ENCODE assay signal across 8 cellular contexts in the genomic region with DNA sequence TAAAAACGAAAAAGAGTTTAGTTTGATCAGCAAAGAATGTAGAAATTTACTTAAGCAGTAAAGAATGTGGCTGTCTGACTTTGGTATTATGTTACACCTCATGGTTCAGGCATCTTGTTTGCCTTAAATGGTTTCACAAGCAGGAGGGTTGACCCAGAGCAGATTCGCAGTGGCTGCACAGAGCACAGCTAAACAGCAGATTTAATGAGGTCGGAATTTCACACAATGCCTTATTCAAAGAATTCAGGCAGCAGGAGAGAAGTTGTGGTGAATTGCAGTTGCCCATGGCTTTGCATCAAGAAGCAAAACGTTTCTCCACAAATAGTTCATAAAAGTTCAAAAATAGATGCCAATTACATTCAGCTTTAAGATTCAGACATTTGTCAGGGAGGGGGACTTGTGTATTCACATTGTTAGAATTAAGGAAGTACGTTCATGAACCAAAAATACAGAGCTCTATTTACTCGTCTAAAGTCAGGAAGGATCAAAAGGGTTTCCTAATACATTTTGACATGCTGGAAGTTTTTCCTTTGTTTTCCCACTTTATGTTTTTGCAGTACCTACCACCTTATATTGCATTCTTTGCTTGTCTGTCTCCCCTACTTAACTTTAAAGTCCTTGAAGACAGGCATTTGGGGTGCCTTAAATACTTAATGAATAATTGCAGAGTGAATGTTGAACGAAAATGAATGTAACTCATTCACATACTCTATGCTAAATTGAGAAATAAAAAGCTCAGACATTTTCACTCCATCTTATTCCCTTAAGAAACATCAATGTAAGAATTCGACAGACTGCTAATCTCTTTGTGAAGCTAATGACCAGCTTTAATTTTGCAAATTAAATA.
DNase-seq lines count a peak whose midpoint lies in the region; ATAC-seq and TF ChIP-seq lines count a peak whose summit lies in the region.

No MANE protein-coding gene starts in this region.

- POLR2A ChIA-PET in activated CD8-positive, alpha-beta T cell treated with anti-CD3 and anti-CD28 coated beads for 36 hours (lab: Charles Lee), result no interaction called here

- H3K4me1 ChIP-seq in GM23338 (ENCODE audit: insufficient read depth), result peaks cover 12% of the 10 kb centered on the region

- H3K4me3 ChIP-seq in GM23338, result no peak overlapping the region

- H3K9me2 ChIP-seq in GM23338 (ENCODE audit: insufficient read depth), result no peaks in the 10 kb centered on the region

- CTCF ChIA-PET in activated CD8-positive, alpha-beta T cell treated with anti-CD3 and anti-CD28 coated beads for 36 hours (lab: Charles Lee), result no interaction called here

- H3K9me3 Mint-ChIP-seq in GM23338, result peaks cover 24% of the 10 kb centered on the region
- peaks cover 4% of the 10 kb centered on the region for H3K9me3 Mint-ChIP-seq in activated CD8-positive, alpha-beta T cell treated with anti-CD3 and anti-CD28 coated beads for 36 hours

- H2AFZ ChIP-seq in GM23338, result no peak overlapping the region

- no peak for TF ChIP-seq CTCF in GM23338 (conservative IDR thresholded peaks at IDR 0.05; ENCODE audit: low read depth in 2 of 2)
- no peak for TF ChIP-seq CTCF in activated CD8-positive, alpha-beta T cell treated with anti-CD3 and anti-CD28 coated beads for 36 hours (IDR thresholded peaks at IDR 0.05)

- no peaks in the 10 kb centered on the region for H3K27me3 ChIP-seq in GM23338 (ENCODE audit: insufficient read depth)

- H3K4me2 ChIP-seq in GM23338, result peak overlapping the region; percentile 8

- no peak overlapping the region for H3K4me3 Mint-ChIP-seq in GM23338
- H3K4me3 Mint-ChIP-seq in activated CD8-positive, alpha-beta T cell treated with anti-CD3 and anti-CD28 coated beads for 36 hours, result no peak overlapping the region

- no peaks in the 10 kb centered on the region for H3K27me3 Mint-ChIP-seq in GM23338 (ENCODE audit: insufficient read depth, low read depth, poor library complexity)
- peaks cover 2% of the 10 kb centered on the region for H3K27me3 Mint-ChIP-seq in activated CD8-positive, alpha-beta T cell treated with anti-CD3 and anti-CD28 coated beads for 36 hours

- no peaks in the 10 kb centered on the region for H3K36me3 ChIP-seq in GM23338 (ENCODE audit: insufficient read depth)

- H4K20me1 ChIP-seq in GM23338 (replicated peaks; ENCODE audit: insufficient read depth), result no peaks in the 10 kb centered on the region

- DNase-seq in GM23338 (ENCODE audit: low spot score) (peak; percentile 62), SW 1271 (lab: John Stamatoyannopoulos, UW) (peak; percentile 57 to 88), left ventricle myocardium superior (no peak), sciatic nerve (ENCODE audit: low spot score) (no peak), NCI-H1436 treated with DMSO at 0.1 percent for 48 hours (lab: John Stamatoyannopoulos, UW) (no peak)
- DNase-seq in activated CD8-positive, alpha-beta T cell treated with anti-CD3 and anti-CD28 coated beads for 36 hours, result no peak

- H3F3A ChIP-seq in GM23338 (replicated peaks; ENCODE audit: low read depth), result no peaks in the 10 kb centered on the region

- peak overlapping the region; percentile 78 for H3K27ac Mint-ChIP-seq in GM23338
- no peak overlapping the region for H3K27ac Mint-ChIP-seq in activated CD8-positive, alpha-beta T cell treated with anti-CD3 and anti-CD28 coated beads for 36 hours

- ATAC-seq in GM23338 (peak; percentile 88), left ventricle myocardium superior (peak; percentile 87), sciatic nerve (peak; percentile 80), HG03378 (IDR thresholded peaks at IDR 0.05; ENCODE audit: unreplicated experiment) (no peak), GM21737 (IDR thresholded peaks at IDR 0.05; ENCODE audit: unreplicated experiment) (no peak)
- ATAC-seq in activated CD8-positive, alpha-beta T cell treated with anti-CD3 and anti-CD28 coated beads for 36 hours, result no peak

- peak overlapping the region; percentile 69 for H3K27ac ChIP-seq in GM23338 (ENCODE audit: low read depth)

- intact Hi-C loops in left ventricle myocardium superior (cut with micrococcal nuclease), result loop anchor here (2.0 kb wide), 1 partner anchor 59 kb away; no protein-coding TSS in a partner anchor
- intact Hi-C loops in sciatic nerve (cut with DNase I), result no loop called here
- intact Hi-C loops in activated CD8-positive, alpha-beta T cell treated with anti-CD3 and anti-CD28 coated beads for 36 hours (cut with micrococcal nuclease), result no loop called here

- peaks cover 16% of the 10 kb centered on the region; the same call in 2 of the 3 replicates for H3K36me3 Mint-ChIP-seq in GM23338 (ENCODE audit: low read depth)
- no peaks in the 10 kb centered on the region for H3K36me3 Mint-ChIP-seq in activated CD8-positive, alpha-beta T cell treated with anti-CD3 and anti-CD28 coated beads for 36 hours (ENCODE audit: low read depth)

- peaks cover 16% of the 10 kb centered on the region for H3K4me1 Mint-ChIP-seq in GM23338
- no peaks in the 10 kb centered on the region for H3K4me1 Mint-ChIP-seq in activated CD8-positive, alpha-beta T cell treated with anti-CD3 and anti-CD28 coated beads for 36 hours (ENCODE audit: low read depth)

- no peaks in the 10 kb centered on the region for H3K79me2 ChIP-seq in GM23338 (replicated peaks; ENCODE audit: insufficient read depth)

TF ChIP-seq in GM23338, 12 proteins besides CTCF, POLR2A, EP300 and RAD21:
- TF ChIP-seq STAT1 (IDR thresholded peaks at IDR 0.05; ENCODE audit: unreplicated experiment), result no peak

Comparison
In these comparisons a context has a peak if more than half of its experiments do, and no peak if none do; other contexts are left out.
1. ATAC-seq: peak in GM23338 (single experiment), left ventricle myocardium superior (single experiment) and sciatic nerve (single experiment); none in HG03378 (single experiment), activated CD8-positive, alpha-beta T cell treated with anti-CD3 and anti-CD28 coated beads for 36 hours (single experiment) and GM21737 (single experiment).
2. DNase-seq: peak in GM23338 (single experiment) and SW 1271 (2 of 2); none in left ventricle myocardium superior (single experiment), sciatic nerve (single experiment), activated CD8-positive, alpha-beta T cell treated with anti-CD3 and anti-CD28 coated beads for 36 hours (single experiment) and NCI-H1436 treated with DMSO at 0.1 percent for 48 hours (single experiment).